17 cellular contexts compared by ENCODE assay signal in genomic region chr9:91809581-91810285, GRCh38.
DNase-seq lines count a peak whose midpoint lies in the region; ATAC-seq and TF ChIP-seq lines count a peak whose summit lies in the region.
"Had no signal": no experiment of that assay in that cellular context is flagged by ENCODE, and none has a peak within 500 bp of the region (broad histone marks: within the 10 kb centered on the region; RNA-seq: fewer than 3 reads in every experiment).

No MANE protein-coding gene starts in this region.

- peaks cover 83% of the 10 kb centered on the region for H3K4me1 ChIP-seq in stomach smooth muscle (ENCODE audit: control insufficient read depth, insufficient read depth, low read length)
- H3K4me1 ChIP-seq: gastrocnemius medialis had no signal

- peak; percentile 29 for DNase-seq in HFFc6
- DNase-seq in activated CD8-positive, alpha-beta memory T cell treated with anti-CD3 and anti-CD28 coated beads, Interleukin-2, amount 50 U/mL, for 48 hours, result peak; percentile 23
- DNase-seq in fibroblast of the aortic adventitia (ENCODE audit: low read depth), result peak; percentile 16
- DNase-seq in amygdala (lab: John Stamatoyannopoulos, UW), result no peak
- no peak for DNase-seq in immature natural killer cell
- DNase-seq: activated CD4-positive, alpha-beta memory T cell treated with anti-CD3 and anti-CD28 coated beads for 36 hours; CD4-positive, alpha-beta T cell; effector CD4-positive, alpha-beta T cell; gastrocnemius medialis; NCI-H1105; stimulated activated CD4-positive, alpha-beta T cell treated with anti-CD3 and anti-CD28 coated beads, Interleukin-12 subunit alpha, Interleukin-12 subunit beta, amount 100 ng/mL, for 4 hours had no signal

- no peaks in the 10 kb centered on the region for H3K9me3 ChIP-seq in stomach smooth muscle (ENCODE audit: control insufficient read depth in 2 of 2, low read length in 2 of 2)
- H3K9me3 ChIP-seq: gastrocnemius medialis, thoracic aorta had no signal

- no peak for ATAC-seq in GM21786 (IDR thresholded peaks at IDR 0.05; ENCODE audit: unreplicated experiment)
- ATAC-seq: gastrocnemius medialis had no signal

- peaks cover 10% of the 10 kb centered on the region for H3K4me1 Mint-ChIP-seq in HFFc6 (ENCODE audit: low read depth)
- no peaks in the 10 kb centered on the region for H3K4me1 Mint-ChIP-seq in immature natural killer cell
- H3K4me1 Mint-ChIP-seq: IgD-negative memory B cell had no signal

- H3K4me3 ChIP-seq in fibroblast of the aortic adventitia (ENCODE audit: low read depth, low read length), result no peak overlapping the region
- H3K4me3 ChIP-seq in stomach smooth muscle (ENCODE audit: low read length in 2 of 2), result no peak overlapping the region
- H3K4me3 ChIP-seq: gastrocnemius medialis, GM23338, thoracic aorta had no signal

- H3K36me3 ChIP-seq in stomach smooth muscle (ENCODE audit: control insufficient read depth in 2 of 2, insufficient read depth in 2 of 2, low read length in 2 of 2), result no peaks in the 10 kb centered on the region
- H3K36me3 ChIP-seq: gastrocnemius medialis, thoracic aorta had no signal

- H3K27me3 ChIP-seq in stomach smooth muscle (ENCODE audit: control insufficient read depth in 1 of 2, insufficient read depth in 2 of 2, low read length in 2 of 2), result no peaks in the 10 kb centered on the region
- H3K27me3 ChIP-seq: gastrocnemius medialis had no signal

- H3K27ac Mint-ChIP-seq in HFFc6 (no peak overlapping the region), immature natural killer cell (no peak overlapping the region)
- H3K27ac Mint-ChIP-seq: activated CD4-positive, alpha-beta memory T cell treated with anti-CD3 and anti-CD28 coated beads for 36 hours; CD4-positive, alpha-beta T cell; GM23338; IgD-negative memory B cell; mesothelial cell of epicardium had no signal

- TF ChIP-seq CTCF in HFFc6 (IDR thresholded peaks at IDR 0.05) (no peak), fibroblast of the aortic adventitia (IDR thresholded peaks at IDR 0.05; ENCODE audit: insufficient read depth, low read length) (no peak)

- H3K36me3 Mint-ChIP-seq in HFFc6 (ENCODE audit: low read depth) (no peaks in the 10 kb centered on the region), immature natural killer cell (no peaks in the 10 kb centered on the region)
- H3K36me3 Mint-ChIP-seq: activated CD4-positive, alpha-beta memory T cell treated with anti-CD3 and anti-CD28 coated beads for 36 hours; IgD-negative memory B cell had no signal

- peak overlapping the region; percentile 51; the same call in 1 of the 2 replicates for H3K4me3 Mint-ChIP-seq in HFFc6
- no peak overlapping the region for H3K4me3 Mint-ChIP-seq in immature natural killer cell
- H3K4me3 Mint-ChIP-seq: activated CD4-positive, alpha-beta memory T cell treated with anti-CD3 and anti-CD28 coated beads for 36 hours; CD4-positive, alpha-beta T cell; GM23338; IgD-negative memory B cell; mesothelial cell of epicardium had no signal

- H3K9ac ChIP-seq in stomach smooth muscle (ENCODE audit: low read length in 2 of 2), result no peak overlapping the region

- H3K9me3 Mint-ChIP-seq in HFFc6 (no peaks in the 10 kb centered on the region), immature natural killer cell (no peaks in the 10 kb centered on the region)
- H3K9me3 Mint-ChIP-seq: activated CD4-positive, alpha-beta memory T cell treated with anti-CD3 and anti-CD28 coated beads for 36 hours; CD4-positive, alpha-beta T cell; GM23338; IgD-negative memory B cell; mesothelial cell of epicardium had no signal

- H3K27ac ChIP-seq in stomach smooth muscle (ENCODE audit: low read length), result peak overlapping the region; percentile 73
- H3K27ac ChIP-seq: gastrocnemius medialis, thoracic aorta had no signal

- H3K27me3 Mint-ChIP-seq in HFFc6 (ENCODE audit: insufficient read depth) (peaks cover 10% of the 10 kb centered on the region), immature natural killer cell (ENCODE audit: low read depth in 3 of 3) (peaks cover 0 to 8% (median 2%) of the 10 kb centered on the region in 3 donors)
- H3K27me3 Mint-ChIP-seq: CD4-positive, alpha-beta T cell had no signal

Comparison
In these comparisons a context has a peak if more than half of its experiments do, and no peak if none do; other contexts are left out.
1. DNase-seq: peak in HFFc6 (single experiment), activated CD8-positive, alpha-beta memory T cell treated with anti-CD3 and anti-CD28 coated beads, Interleukin-2, amount 50 U/mL, for 48 hours (single experiment) and fibroblast of the aortic adventitia (single experiment); none in amygdala (0 of 56) and immature natural killer cell (0 of 3).